In genomic region chr2:156565066-156565710, GRCh38 we compare ENCODE assay signal across 16 cellular contexts.
DNase-seq lines count a peak whose midpoint lies in the region; ATAC-seq, FAIRE-seq and TF ChIP-seq lines count a peak whose summit lies in the region.
"Had no signal": no experiment of that assay in that cellular context is flagged by ENCODE, and none has a peak within 500 bp of the region (broad histone marks: within the 10 kb centered on the region; RNA-seq: fewer than 3 reads in every experiment).

No MANE protein-coding gene starts in this region.

- WGBS in pancreas, 2 donors, result 94 to 96% methylated on average over 5 of the region's 5 CpGs

- intact Hi-C loops in left lung (cut with DNase I), result no loop called here
- intact Hi-C loops in pancreas (cut with DNase I), result no loop called here

- H3K27ac ChIP-seq in SJSA1, result peak overlapping the region; percentile 96
- no peak overlapping the region for H3K27ac ChIP-seq in left lung
- no peak overlapping the region for H3K27ac ChIP-seq in pancreas
- H3K27ac ChIP-seq: BLaER1, right atrium auricular region had no signal

- H3K27me3 ChIP-seq in SJSA1 (replicated peaks) (no peaks in the 10 kb centered on the region), left lung (no peaks in the 10 kb centered on the region), pancreas (no peaks in the 10 kb centered on the region)
- H3K27me3 ChIP-seq: BLaER1, right atrium auricular region had no signal

- H3K36me3 ChIP-seq in SJSA1 (peaks cover 13% of the 10 kb centered on the region), left lung (peaks cover 0 to 21% of the 10 kb centered on the region in 2 donors), pancreas (no peaks in the 10 kb centered on the region)
- H3K36me3 ChIP-seq: right atrium auricular region had no signal

- in situ Hi-C loops in G401 (cut with HindIII; ENCODE audit: low sequenced_read_pairs), result no loop called here

- DNase-seq in A172 (ENCODE audit: low spot score) (peak; percentile 89), GM04504 (ENCODE audit: low read depth) (peak; percentile 73), SJSA1 (ENCODE audit: low read depth in 1 of 2, low spot score in 2 of 2) (peak; percentile 77 to 96), foreskin fibroblast (peak; percentile 56 to 66), left lung (no peak), islet precursor cell (no peak), G401 (ENCODE audit: low spot score) (no peak), pancreas (no peak)
- DNase-seq: activated CD4-positive, alpha-beta memory T cell treated with anti-CD3 and anti-CD28 coated beads for 36 hours; activated naive CD4-positive, alpha-beta T cell treated with anti-CD3 and anti-CD28 coated beads, Interleukin-2, amount 50 U/mL, for 16 hours; dermis blood vessel endothelial cell; KBM-7; NCI-H2029 had no signal

- ATAC-seq in left lung, result no peak
- ATAC-seq in pancreas, result no peak

- no peak for FAIRE-seq in pancreas (lab: Jason Lieb, UNC)
- FAIRE-seq: H1 had no signal

- no peaks in the 10 kb centered on the region; the same call in 1 of the 2 replicates for H3K9me3 ChIP-seq in SJSA1 (replicated peaks)
- H3K9me3 ChIP-seq in left lung, result no peaks in the 10 kb centered on the region
- no peaks in the 10 kb centered on the region for H3K9me3 ChIP-seq in pancreas
- H3K9me3 ChIP-seq: BLaER1, right atrium auricular region had no signal

- peaks cover 26% of the 10 kb centered on the region for H3K4me1 ChIP-seq in SJSA1 (replicated peaks)
- H3K4me1 ChIP-seq in left lung, result no peaks in the 10 kb centered on the region
- H3K4me1 ChIP-seq in pancreas, result peaks cover 5 to 8% (median 7%) of the 10 kb centered on the region in 3 donors
- H3K4me1 ChIP-seq: BLaER1, right atrium auricular region had no signal

- H3K4me3 ChIP-seq in SJSA1, result no peak overlapping the region
- H3K4me3 ChIP-seq in foreskin fibroblast (ENCODE audit: low read depth in 1 of 2, low read length in 2 of 2), result no peak overlapping the region
- H3K4me3 ChIP-seq in left lung, result no peak overlapping the region
- no peak overlapping the region for H3K4me3 ChIP-seq in pancreas
- H3K4me3 ChIP-seq: BLaER1, right atrium auricular region had no signal

- TF ChIP-seq CTCF in foreskin fibroblast (IDR thresholded peaks at IDR 0.05; ENCODE audit: low read depth, low read length) (no peak), left lung (IDR thresholded peaks at IDR 0.05) (no peak), pancreas (IDR thresholded peaks at IDR 0.05) (no peak)

Comparison
In these comparisons a context has a peak if more than half of its experiments do, and no peak if none do; other contexts are left out.
1. DNase-seq: peak in A172 (single experiment), GM04504 (single experiment), SJSA1 (2 of 2) and foreskin fibroblast (2 of 2); none in left lung (0 of 2), islet precursor cell (single experiment), G401 (single experiment) and pancreas (0 of 6).